ENCODE assay signal across 20 cellular contexts in the genomic region with DNA sequence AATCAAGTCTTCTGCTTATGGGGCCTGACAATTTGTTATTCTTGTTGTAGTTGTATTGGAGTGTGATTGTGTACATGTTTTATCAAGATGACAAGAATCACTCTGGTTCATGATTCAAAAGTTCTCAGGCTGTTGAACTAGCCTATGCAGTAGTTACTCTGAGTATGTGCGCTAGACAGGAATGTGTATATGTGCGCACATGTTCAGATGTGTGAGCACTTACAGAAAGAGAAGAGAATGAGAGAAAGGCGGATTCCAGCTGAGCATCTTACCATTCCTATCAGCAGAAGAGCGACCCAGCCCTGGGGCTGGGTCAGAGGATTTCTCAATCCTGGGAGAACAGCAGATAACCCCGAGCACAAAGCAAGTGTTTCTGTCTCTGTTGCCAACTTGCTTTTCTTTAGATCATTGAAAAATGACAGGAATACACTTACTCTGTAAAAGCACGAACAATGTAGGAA.
DNase-seq lines count a peak whose midpoint lies in the region; ATAC-seq and TF ChIP-seq lines count a peak whose summit lies in the region.
"Had no signal": no experiment of that assay in that cellular context is flagged by ENCODE, and none has a peak within 500 bp of the region (broad histone marks: within the 10 kb centered on the region; RNA-seq: fewer than 3 reads in every experiment).

No MANE protein-coding gene starts in this region.

- H3K27me3 ChIP-seq in aorta (ENCODE audit: control insufficient read depth in 1 of 2, insufficient read depth in 2 of 2, low read length in 1 of 2), result no peaks in the 10 kb centered on the region
- H3K27me3 ChIP-seq: upper lobe of left lung had no signal

- intact Hi-C loops in Right ventricle myocardium inferior (cut with DNase I), result loop anchor here (5.0 kb wide), 2 partner anchors 552 to 647 kb away; no protein-coding TSS in a partner anchor
- intact Hi-C loops in cardiac septum (cut with DNase I), result loop anchor here (2.0 kb wide), 1 partner anchor 55 kb away; no protein-coding TSS in a partner anchor
- intact Hi-C loops in left cardiac atrium (cut with DNase I), result loop anchor here (5.0 to 10.0 kb wide), 3 partner anchors 51 to 959 kb away; a partner anchor contains a TSS
- intact Hi-C loops in sciatic nerve (cut with DNase I), result no loop called here
- intact Hi-C loops in aorta (cut with DNase I), result loop anchor here (5.0 to 10.0 kb wide), 4 partner anchors 409 to 967 kb away; a partner anchor contains a TSS

- 74 to 79% methylated on average over 6 of the region's 6 CpGs for WGBS in aorta, 2 donors

- H3K27ac Mint-ChIP-seq in nephron progenitor cell, result no peak overlapping the region
- H3K27ac Mint-ChIP-seq in effector memory CD8-positive, alpha-beta T cell, result no peak overlapping the region
- H3K27ac Mint-ChIP-seq: activated naive CD4-positive, alpha-beta T cell treated with anti-CD3 and anti-CD28 coated beads, Interleukin-2, amount 50 U/mL, for 72 hours; activated T-cell treated with anti-CD3 and anti-CD28 coated beads, Interleukin-2, amount 50 U/mL, for 24 hours; CD4-positive, alpha-beta T cell; endodermal cell had no signal

- no peaks in the 10 kb centered on the region for H3K9me3 ChIP-seq in aorta (ENCODE audit: control insufficient read depth, low read length)
- H3K9me3 ChIP-seq: upper lobe of left lung had no signal

- peaks cover 0 to 1% of the 10 kb centered on the region in 2 donors for H3K36me3 ChIP-seq in aorta (ENCODE audit: control insufficient read depth in 1 of 2, insufficient read depth in 2 of 2, low read length in 1 of 2)
- H3K36me3 ChIP-seq: upper lobe of left lung had no signal

- H3K36me3 Mint-ChIP-seq in nephron progenitor cell (ENCODE audit: low read depth), result peaks cover 2% of the 10 kb centered on the region
- no peaks in the 10 kb centered on the region for H3K36me3 Mint-ChIP-seq in effector memory CD8-positive, alpha-beta T cell (ENCODE audit: insufficient read depth)
- H3K36me3 Mint-ChIP-seq: activated naive CD4-positive, alpha-beta T cell treated with anti-CD3 and anti-CD28 coated beads, Interleukin-2, amount 50 U/mL, for 72 hours had no signal

- H3K9me3 Mint-ChIP-seq in nephron progenitor cell, result no peaks in the 10 kb centered on the region
- H3K9me3 Mint-ChIP-seq in effector memory CD8-positive, alpha-beta T cell, result no peaks in the 10 kb centered on the region
- H3K9me3 Mint-ChIP-seq: activated naive CD4-positive, alpha-beta T cell treated with anti-CD3 and anti-CD28 coated beads, Interleukin-2, amount 50 U/mL, for 72 hours; activated T-cell treated with anti-CD3 and anti-CD28 coated beads, Interleukin-2, amount 50 U/mL, for 24 hours; CD4-positive, alpha-beta T cell; endodermal cell; neural crest cell had no signal

- H3K4me3 ChIP-seq in aorta (ENCODE audit: low read length in 2 of 2), result no peak overlapping the region
- H3K4me3 ChIP-seq: K562, lung, upper lobe of left lung had no signal

- H3K27ac ChIP-seq in aorta (ENCODE audit: low read depth in 1 of 2, low read length in 2 of 2), result no peak overlapping the region
- H3K27ac ChIP-seq: HL-60 had no signal

- peaks cover 3% of the 10 kb centered on the region for H3K27me3 Mint-ChIP-seq in nephron progenitor cell (ENCODE audit: low read depth, poor library complexity)
- no peaks in the 10 kb centered on the region for H3K27me3 Mint-ChIP-seq in effector memory CD8-positive, alpha-beta T cell
- H3K27me3 Mint-ChIP-seq: activated T-cell treated with anti-CD3 and anti-CD28 coated beads, Interleukin-2, amount 50 U/mL, for 24 hours; CD4-positive, alpha-beta T cell had no signal

- peaks cover 22% of the 10 kb centered on the region for H3K4me1 Mint-ChIP-seq in nephron progenitor cell
- H3K4me1 Mint-ChIP-seq in effector memory CD8-positive, alpha-beta T cell (ENCODE audit: low read depth in 2 of 2), result peaks cover 0 to 4% of the 10 kb centered on the region in 2 donors

- no peak for DNase-seq in Right ventricle myocardium inferior (ENCODE audit: missing footprints)
- no peak for DNase-seq in cardiac septum (ENCODE audit: low spot score)
- DNase-seq in left cardiac atrium, result peak; percentile 26
- no peak for DNase-seq in sciatic nerve (ENCODE audit: low spot score)
- no peak for DNase-seq in aorta
- no peak for DNase-seq in activated naive CD4-positive, alpha-beta T cell (lab: John Stamatoyannopoulos, UW)
- no peak for DNase-seq in nephron progenitor cell
- DNase-seq in effector memory CD8-positive, alpha-beta T cell, result no peak
- DNase-seq: activated T-cell treated with anti-CD3 and anti-CD28 coated beads, Interleukin-2, amount 50 U/mL, for 24 hours; CD4-positive, alpha-beta T cell; endodermal cell; NCI-H1092; NCI-H82; upper lobe of left lung had no signal

- TF ChIP-seq CTCF in nephron progenitor cell (IDR thresholded peaks at IDR 0.05), result no peak

- ATAC-seq in Right ventricle myocardium inferior (peak; percentile 67), left cardiac atrium (peak in 1 of 2 donors; percentile 27), sciatic nerve (peak; percentile 48), aorta (ENCODE audit: low FRiP score) (peak; percentile 39)
- ATAC-seq in effector memory CD8-positive, alpha-beta T cell (replicated peaks), result no peak
- ATAC-seq: activated naive CD4-positive, alpha-beta T cell treated with anti-CD3 and anti-CD28 coated beads, Interleukin-2, amount 50 U/mL, for 72 hours; K562; Panc1 had no signal

- H3K4me3 Mint-ChIP-seq in nephron progenitor cell, result no peak overlapping the region
- no peak overlapping the region for H3K4me3 Mint-ChIP-seq in effector memory CD8-positive, alpha-beta T cell
- H3K4me3 Mint-ChIP-seq: activated T-cell treated with anti-CD3 and anti-CD28 coated beads, Interleukin-2, amount 50 U/mL, for 24 hours; CD4-positive, alpha-beta T cell; endodermal cell; neural crest cell had no signal

- H3K4me1 ChIP-seq in aorta (ENCODE audit: control insufficient read depth in 1 of 2, insufficient read depth in 2 of 2, low read length in 2 of 2), result peaks cover 5 to 20% of the 10 kb centered on the region in 2 donors
